Comparison of ENCODE assay signal across 18 cellular contexts in the genomic region with DNA sequence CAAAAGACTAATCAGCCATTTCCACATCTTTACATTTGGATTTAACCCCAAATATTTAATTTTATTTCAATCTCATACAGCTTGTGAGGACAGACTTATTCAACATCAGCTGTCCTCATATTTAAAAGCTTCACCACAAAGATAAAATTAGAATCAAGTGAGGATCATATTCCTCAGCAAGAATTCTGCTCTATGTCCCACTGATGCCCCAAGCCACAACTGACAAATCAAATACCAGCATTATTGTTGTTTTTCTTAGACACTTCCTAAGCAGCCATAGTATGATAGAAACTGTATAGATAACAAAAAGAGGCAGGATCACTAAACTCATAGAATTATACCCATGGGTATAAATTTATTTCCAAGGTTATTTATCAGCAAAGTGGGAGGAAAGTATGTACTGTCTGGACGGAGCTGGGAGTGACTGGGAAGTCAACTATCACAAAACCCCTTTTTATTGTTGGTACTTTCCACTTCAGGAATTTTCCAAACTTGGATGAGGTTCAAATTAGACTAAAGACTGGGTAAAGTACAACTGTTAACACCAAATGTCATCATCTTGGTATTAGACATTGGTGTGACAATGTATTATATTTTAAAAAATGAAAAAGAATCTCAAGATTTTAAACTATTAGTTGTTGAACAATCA. TPM values are rescaled to one million over a fixed set of nuclear protein-coding genes. Genes with fewer than 3 reads are reported as not detected.
DNase-seq lines count a peak whose midpoint lies in the region; ATAC-seq and TF ChIP-seq lines count a peak whose summit lies in the region.
"Had no signal": no experiment of that assay in that cellular context is flagged by ENCODE, and none has a peak within 500 bp of the region (broad histone marks: within the 10 kb centered on the region; RNA-seq: fewer than 3 reads in every experiment).

No MANE protein-coding gene starts in this region.

- H3K4me3 ChIP-seq in HCT116 (replicated peaks in 1 of 2; ENCODE audit: low read depth in 1 of 2, low read length in 2 of 2) (no peak overlapping the region), right atrium auricular region (peak overlapping the region in 1 of 2 donors; percentile 12), skeletal muscle satellite cell (ENCODE audit: low read length) (peak overlapping the region; percentile 0)
- H3K4me3 ChIP-seq: right lobe of liver had no signal

- CTCF ChIA-PET in HCT116 (lab: Charles Lee), result no interaction called here

- ATAC-seq in HCT116 (no peak), HG03095 (IDR thresholded peaks at IDR 0.05; ENCODE audit: unreplicated experiment) (no peak)
- ATAC-seq: esophagus mucosa; left colon; right lobe of liver; stimulated activated naive B cell treated with anti-CD40 and anti-IgM and Interleukin-4, amounts not matched to agents 10 μg/mL and 1 μg/mL and 100 μg/mL, for 72 hours had no signal

- TF ChIP-seq POLR2A in HCT116 (IDR thresholded peaks at IDR 0.05; ENCODE audit: borderline replicate concordance, extremely low read depth, insufficient read depth, insufficient read length), result no peak

- H3K36me3 ChIP-seq in HCT116 (ENCODE audit: control insufficient read depth in 1 of 2, insufficient read depth in 2 of 2, low read length in 2 of 2) (no peaks in the 10 kb centered on the region), right atrium auricular region (no peaks in the 10 kb centered on the region), skeletal muscle satellite cell (ENCODE audit: insufficient read depth, low read length) (no peaks in the 10 kb centered on the region)
- H3K36me3 ChIP-seq: right lobe of liver had no signal

- TF ChIP-seq CTCF in HCT116 (IDR thresholded peaks at IDR 0.05 in 2 of 3, conservative IDR thresholded peaks at IDR 0.05 in 1 of 3; ENCODE audit: borderline replicate concordance in 1 of 3, insufficient read depth in 1 of 3, low read depth in 2 of 3, low read length in 2 of 3) (no peak), right atrium auricular region (IDR thresholded peaks at IDR 0.05) (no peak)

- H3K9me2 ChIP-seq in HCT116 (ENCODE audit: insufficient read depth), result no peaks in the 10 kb centered on the region

- intact Hi-C loops in HCT116 (cut with micrococcal nuclease), result no loop called here

- H3K27ac ChIP-seq in HCT116 (ENCODE audit: low read depth, low read length), result no peak overlapping the region
- H3K27ac ChIP-seq in caudate nucleus (ENCODE audit: low read depth, low read length), result peak overlapping the region; percentile 74
- H3K27ac ChIP-seq in right atrium auricular region, result peak overlapping the region; percentile 78 to 90
- H3K27ac ChIP-seq: right lobe of liver had no signal

- no peaks in the 10 kb centered on the region for H3K9me3 ChIP-seq in HCT116 (ENCODE audit: control insufficient read depth in 1 of 2, insufficient read depth in 1 of 2, low read depth in 1 of 2, low read length in 2 of 2)
- no peaks in the 10 kb centered on the region for H3K9me3 ChIP-seq in right atrium auricular region
- no peaks in the 10 kb centered on the region for H3K9me3 ChIP-seq in skeletal muscle satellite cell (replicated peaks; ENCODE audit: low read length)
- H3K9me3 ChIP-seq: right lobe of liver had no signal

- no peaks in the 10 kb centered on the region for H3K27me3 ChIP-seq in HCT116 (ENCODE audit: insufficient read depth, low read length)
- H3K27me3 ChIP-seq in right atrium auricular region, result no peaks in the 10 kb centered on the region
- no peaks in the 10 kb centered on the region for H3K27me3 ChIP-seq in skeletal muscle satellite cell (ENCODE audit: control insufficient read depth, insufficient read depth, low read length)
- H3K27me3 ChIP-seq: right lobe of liver had no signal

- BruUV-seq in HCT116 (replicated peaks; lab: Mats Ljungman, UMichigan), result no TSS peak

- peak overlapping the region; percentile 47 for H2AFZ ChIP-seq in HCT116 (ENCODE audit: low read depth, low read length, poor library complexity, severe bottlenecking)

- H3K9ac ChIP-seq in HCT116 (ENCODE audit: low read length) (no peak overlapping the region), skeletal muscle satellite cell (ENCODE audit: low read depth, low read length) (peak overlapping the region; percentile 62)

- DNase-seq in HCT116 (ENCODE audit: low read depth, low spot score) (no peak), caudate nucleus (lab: John Stamatoyannopoulos, UW) (peak in 1 of 61 donors; percentile 55), right atrium auricular region (ENCODE audit: low spot score) (no peak), NOMO-1 treated with DMSO at 0.1 percent for 48 hours (lab: John Stamatoyannopoulos, UW; ENCODE audit: unreplicated experiment) (no peak), SW 1271 (lab: John Stamatoyannopoulos, UW) (no peak), NCI-H2196 (lab: John Stamatoyannopoulos, UW; ENCODE audit: unreplicated experiment) (no peak)
- DNase-seq: activated CD4-positive, alpha-beta memory T cell treated with anti-CD3 and anti-CD28 coated beads for 36 hours; activated naive CD8-positive, alpha-beta T cell treated with anti-CD3 and anti-CD28 coated beads, Interleukin-2, amount 10 ng/mL, durations not matched to agents 7 days and 5 days; activated T-cell treated with anti-CD3 and anti-CD28 coated beads, Interleukin-2, amount 50 U/mL, for 48 hours; Calu3; dermis blood vessel endothelial cell; left colon; naive B cell; right lobe of liver; stimulated activated naive B cell treated with anti-CD40 and anti-IgM and Interleukin-4, amounts not matched to agents 10 μg/mL and 1 μg/mL and 100 μg/mL, for 72 hours had no signal

- RAD21 ChIA-PET in HCT116 (lab: Charles Lee; ENCODE audit: low non-redundant PET in 1 of 2, low total read pairs in 2 of 2, uncharacterized antibody in 2 of 2, unreplicated experiment in 2 of 2), result no interaction called here

- no peak for TF ChIP-seq RAD21 in HCT116 (IDR thresholded peaks at IDR 0.05; ENCODE audit: low read depth)

- H4K20me1 ChIP-seq in HCT116 (ENCODE audit: insufficient read depth), result no peaks in the 10 kb centered on the region

- POLR2A ChIA-PET in HCT116 (lab: Charles Lee), result no interaction called here

- no peaks in the 10 kb centered on the region for H3K79me2 ChIP-seq in HCT116 (ENCODE audit: insufficient read depth, low read length)

- no peak overlapping the region for H3K4me2 ChIP-seq in HCT116 (ENCODE audit: low read length)
- peak overlapping the region; percentile 53 for H3K4me2 ChIP-seq in skeletal muscle satellite cell (ENCODE audit: low read length)

- H3K4me1 ChIP-seq in HCT116 (ENCODE audit: control insufficient read depth in 1 of 2, insufficient read depth in 2 of 2, low read length in 2 of 2) (peaks cover 14 to 41% of the 10 kb centered on the region in 2 experiments), right atrium auricular region (peaks cover 0 to 63% of the 10 kb centered on the region in 2 donors), skeletal muscle satellite cell (ENCODE audit: control insufficient read depth, insufficient read depth, low read length) (peaks cover 50% of the 10 kb centered on the region)
- H3K4me1 ChIP-seq: right lobe of liver had no signal

TF ChIP-seq in HCT116, 20 proteins besides CTCF, POLR2A, EP300 and RAD21 (continues in another document):
- TF ChIP-seq, protein P1, sequence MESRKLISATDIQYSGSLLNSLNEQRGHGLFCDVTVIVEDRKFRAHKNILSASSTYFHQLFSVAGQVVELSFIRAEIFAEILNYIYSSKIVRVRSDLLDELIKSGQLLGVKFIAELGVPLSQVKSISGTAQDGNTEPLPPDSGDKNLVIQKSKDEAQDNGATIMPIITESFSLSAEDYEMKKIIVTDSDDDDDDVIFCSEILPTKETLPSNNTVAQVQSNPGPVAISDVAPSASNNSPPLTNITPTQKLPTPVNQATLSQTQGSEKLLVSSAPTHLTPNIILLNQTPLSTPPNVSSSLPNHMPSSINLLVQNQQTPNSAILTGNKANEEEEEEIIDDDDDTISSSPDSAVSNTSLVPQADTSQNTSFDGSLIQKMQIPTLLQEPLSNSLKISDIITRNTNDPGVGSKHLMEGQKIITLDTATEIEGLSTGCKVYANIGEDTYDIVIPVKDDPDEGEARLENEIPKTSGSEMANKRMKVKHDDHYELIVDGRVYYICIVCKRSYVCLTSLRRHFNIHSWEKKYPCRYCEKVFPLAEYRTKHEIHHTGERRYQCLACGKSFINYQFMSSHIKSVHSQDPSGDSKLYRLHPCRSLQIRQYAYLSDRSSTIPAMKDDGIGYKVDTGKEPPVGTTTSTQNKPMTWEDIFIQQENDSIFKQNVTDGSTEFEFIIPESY (IDR thresholded peaks at IDR 0.05; ENCODE audit: extremely low read depth, insufficient replicate concordance, low read length), result no peak
- TF ChIP-seq, protein P2, sequence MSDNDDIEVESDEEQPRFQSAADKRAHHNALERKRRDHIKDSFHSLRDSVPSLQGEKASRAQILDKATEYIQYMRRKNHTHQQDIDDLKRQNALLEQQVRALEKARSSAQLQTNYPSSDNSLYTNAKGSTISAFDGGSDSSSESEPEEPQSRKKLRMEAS (IDR thresholded peaks at IDR 0.05), result no peak
- TF ChIP-seq CEBPB (IDR thresholded peaks at IDR 0.05; ENCODE audit: low read depth) (no peak), ATF3 (IDR thresholded peaks at IDR 0.05) (no peak)

RNA-seq across cellular contexts. Expression of gene MYOT, which starts 29.8 kb away (rescaled TPM):
- total RNA-seq in HCT116 (2021; ENCODE audit: unreplicated experiment) (not detected), right atrium auricular region (10 to 100 TPM; 29.7 to 55.4 TPM)
- polyA plus RNA-seq in HCT116 (2012), result 0.03 TPM in 1 of 2 replicates, not detected in the other
- 1.0 and 9.2 TPM in 2 replicates for total RNA-seq in skeletal muscle satellite cell (2012; rRNA removed)
- total RNA-seq: activated CD4-positive, alpha-beta memory T cell treated with anti-CD3 and anti-CD28 coated beads for 36 hours; activated naive CD8-positive, alpha-beta T cell treated with anti-CD3 and anti-CD28 coated beads, Interleukin-2, amount 10 ng/mL, durations not matched to agents 7 days and 5 days; Calu3; dermis blood vessel endothelial cell; esophagus mucosa had no signal

RNA-seq across cellular contexts. Expression of gene PKD2L2, which starts 51.4 kb away (rescaled TPM):
- not detected for total RNA-seq in HCT116 (2021; ENCODE audit: unreplicated experiment)
- not detected in 2 replicates for polyA plus RNA-seq in HCT116 (2012)
- total RNA-seq in right atrium auricular region, result not detected
- 0.22 TPM in 1 of 2 replicates, not detected in the other for total RNA-seq in skeletal muscle satellite cell (2012; rRNA removed)
- total RNA-seq: activated CD4-positive, alpha-beta memory T cell treated with anti-CD3 and anti-CD28 coated beads for 36 hours; activated naive CD8-positive, alpha-beta T cell treated with anti-CD3 and anti-CD28 coated beads, Interleukin-2, amount 10 ng/mL, durations not matched to agents 7 days and 5 days; Calu3; esophagus mucosa; left colon; right lobe of liver had no signal

Comparison
In these comparisons a context has a peak if more than half of its experiments do, and no peak if none do; other contexts are left out.
1. RNA of gene MYOT, which starts 29.8 kb away (total RNA-seq): 29.7 to 55.4 TPM in right atrium auricular region; not detected in HCT116 (single experiment); every median in the first group is over 10 times any median in the second.